ENCODE assay signal across 8 cellular contexts in the genomic region with DNA sequence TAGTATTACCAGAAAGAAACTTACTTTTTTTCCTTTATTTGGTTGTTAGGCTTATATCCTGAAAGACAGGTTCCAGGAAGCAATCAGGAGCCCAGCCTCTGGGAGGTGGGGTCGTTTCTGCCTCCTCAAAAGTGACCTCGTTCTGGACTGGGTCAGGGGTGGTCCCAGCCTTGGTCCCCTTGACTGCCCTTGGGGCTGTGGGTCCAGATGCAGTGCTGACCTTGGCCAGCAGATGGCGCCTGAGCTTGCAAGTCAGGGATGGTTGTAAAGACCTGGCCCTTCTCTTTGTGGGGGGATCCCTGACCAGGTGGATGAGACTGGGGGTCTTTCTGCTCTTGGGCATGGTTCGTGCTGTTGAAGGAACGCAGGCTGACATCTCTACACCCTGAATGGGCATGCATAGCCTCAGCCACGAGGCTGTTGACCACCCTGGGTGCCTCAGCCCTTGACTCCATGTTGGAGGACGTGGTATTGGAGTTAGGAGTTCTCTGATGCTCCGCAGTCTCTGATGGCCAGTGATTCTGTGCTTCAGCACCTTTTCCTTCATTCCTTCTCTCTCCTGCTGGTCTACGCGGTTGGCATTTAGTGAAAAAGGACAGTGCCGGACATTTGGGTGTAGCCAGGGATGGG.
A peak's percentile ranks its signal among the peaks of the same experiment; 100 is the strongest.
DNase-seq lines count a peak whose midpoint lies in the region; ATAC-seq, FAIRE-seq and TF ChIP-seq lines count a peak whose summit lies in the region.

No MANE protein-coding gene starts in this region.

- H3K4me3 ChIP-seq in pancreas: no peak overlapping the region
- no peak overlapping the region for H3K4me3 ChIP-seq in tibial nerve

- WGBS in pancreas, 2 donors: 58% methylated on average over 11 of the region's 11 CpGs
- WGBS in tibial nerve, 2 donors: 61 to 67% methylated on average over 9 to 11 of the region's 11 CpGs

- H3K9me3 ChIP-seq in pancreas (no peaks in the 10 kb centered on the region), tibial nerve (peaks cover 0 to 8% (median 0%) of the 10 kb centered on the region in 4 donors)

- H3K27ac ChIP-seq in pancreas (no peak overlapping the region), tibial nerve (no peak overlapping the region)

- ATAC-seq in GM18858 (IDR thresholded peaks at IDR 0.05; ENCODE audit: unreplicated experiment) (peak; percentile 47), HG03432 (IDR thresholded peaks at IDR 0.05; ENCODE audit: unreplicated experiment) (peak; percentile 81), pancreas (peak; percentile 66 to 90 (median 82))

- no peak for TF ChIP-seq POLR2A in tibial nerve (IDR thresholded peaks at IDR 0.05)

- H3K27me3 ChIP-seq in pancreas (no peaks in the 10 kb centered on the region), tibial nerve (no peaks in the 10 kb centered on the region)

- no peak for TF ChIP-seq EP300 in tibial nerve (IDR thresholded peaks at IDR 0.05)

- intact Hi-C loops in pancreas (cut with DNase I): loop anchor here in 2 of 3 donors (5.0 to 10.0 kb wide), 3 partner anchors 123 to 713 kb away; no protein-coding TSS in a partner anchor

- H3K36me3 ChIP-seq in pancreas: no peaks in the 10 kb centered on the region
- peaks cover 0 to 49% (median 0%) of the 10 kb centered on the region in 3 donors for H3K36me3 ChIP-seq in tibial nerve

- DNase-seq in AG09319 (ENCODE audit: extremely low read depth, low read depth) (peak; percentile 22), RPMI8226 (peak; percentile 63), glomerular visceral epithelial cell (ENCODE audit: extremely low spot score) (peak; percentile 69), pancreas (peak; percentile 43 to 96 (median 78)), tibial nerve (ENCODE audit: low spot score in 2 of 2) (peak; percentile 71 to 81)
- peak; percentile 75 for DNase-seq in activated naive CD4-positive, alpha-beta T cell treated with Interleukin-2 at 50 U/mL for 16 hours

- no peaks in the 10 kb centered on the region for H3K4me1 ChIP-seq in pancreas
- H3K4me1 ChIP-seq in tibial nerve: no peaks in the 10 kb centered on the region

- no peak; the same call in none of the 2 replicates for TF ChIP-seq CTCF in AG09319 (IDR thresholded peaks at IDR 0.05; ENCODE audit: low read depth, low read length)
- TF ChIP-seq CTCF in pancreas (IDR thresholded peaks at IDR 0.05): peak; percentile 89 to 96 (median 90)
- peak; percentile 85 to 96 (median 91) for TF ChIP-seq CTCF in tibial nerve (IDR thresholded peaks at IDR 0.05)

- no peak for FAIRE-seq in pancreas (lab: Jason Lieb, UNC)

Comparison
In these comparisons a context has a peak if more than half of its experiments do, and no peak if none do; other contexts are left out.
1. DNase-seq: peak in every context shown above with its lines; median percentile 78 in pancreas; 76 in tibial nerve; 75 in activated naive CD4-positive, alpha-beta T cell treated with Interleukin-2 at 50 U/mL for 16 hours; 69 in glomerular visceral epithelial cell; 63 in RPMI8226; 22 in AG09319.